In the genomic region with DNA sequence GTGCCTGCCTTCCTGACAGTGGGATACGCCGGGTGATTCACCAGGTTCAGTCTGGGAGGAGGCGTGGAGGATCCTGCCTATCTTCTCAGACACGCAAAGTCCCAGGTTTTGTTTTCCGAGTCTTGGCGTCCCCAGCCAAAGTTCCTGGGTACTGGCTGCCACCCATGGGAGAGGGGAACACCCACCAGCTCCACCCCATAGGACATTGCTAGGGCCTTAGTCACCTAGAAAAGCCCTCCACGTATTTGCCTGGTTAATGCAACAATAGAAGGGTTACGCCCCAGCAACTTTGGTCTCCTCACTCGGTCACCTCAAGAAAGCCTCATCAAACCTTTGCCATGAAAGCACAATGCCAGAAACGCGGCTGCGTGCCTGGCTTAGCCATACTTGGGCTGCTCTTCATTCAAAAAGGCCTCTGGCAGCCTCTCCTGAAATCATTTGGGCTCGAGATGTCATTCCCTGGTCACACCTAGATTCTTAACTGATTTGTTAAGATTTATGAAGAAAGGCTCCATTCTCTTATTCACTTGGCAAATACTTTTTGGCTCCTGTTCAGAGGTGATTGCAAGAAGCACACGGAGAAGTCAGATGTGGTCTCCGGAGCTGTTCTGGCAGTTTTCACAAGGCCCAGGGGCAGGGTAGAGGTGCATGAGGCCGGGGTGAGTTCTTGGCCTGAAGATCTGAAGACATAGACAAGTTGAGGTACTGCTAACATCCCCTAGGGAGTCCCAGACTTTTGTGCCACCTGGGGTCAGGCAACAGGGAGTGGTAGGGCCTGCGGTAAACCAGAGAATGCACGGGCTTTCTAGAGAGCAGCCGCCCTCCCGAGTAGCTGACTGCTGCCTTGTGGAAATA, we compare ENCODE assay signal across 16 cellular contexts. TPM values are rescaled to one million over a fixed set of nuclear protein-coding genes. Genes with fewer than 3 reads are reported as not detected.
DNase-seq lines count a peak whose midpoint lies in the region; ATAC-seq, FAIRE-seq and TF ChIP-seq lines count a peak whose summit lies in the region.
"Had no signal": no experiment of that assay in that cellular context is flagged by ENCODE, and none has a peak within 500 bp of the region (broad histone marks: within the 10 kb centered on the region; RNA-seq: fewer than 3 reads in every experiment).

No MANE protein-coding gene starts in this region.

- no peaks in the 10 kb centered on the region for H3K36me3 ChIP-seq in keratinocyte (ENCODE audit: control insufficient read depth in 2 of 2, extremely low read depth in 1 of 2, insufficient read depth in 2 of 2, low read length in 2 of 2)

- H3K79me2 ChIP-seq in keratinocyte (ENCODE audit: control insufficient read depth, insufficient read depth, low read length): no peaks in the 10 kb centered on the region

- H3K4me2 ChIP-seq in keratinocyte (ENCODE audit: control insufficient read depth, extremely low read depth, insufficient read depth, low read depth, low read length): peak overlapping the region; percentile 73

- H3K27ac ChIP-seq in keratinocyte (ENCODE audit: control insufficient read depth, insufficient read depth, low read length): peak overlapping the region; percentile 95

- no peaks in the 10 kb centered on the region for H3K36me3 Mint-ChIP-seq in type B pancreatic cell

- peak overlapping the region; percentile 72 for H3K9ac ChIP-seq in keratinocyte (ENCODE audit: control insufficient read depth, extremely low read depth, insufficient read depth, low read length)

- no peak overlapping the region for H3K4me3 Mint-ChIP-seq in type B pancreatic cell

- H3K9me3 Mint-ChIP-seq in type B pancreatic cell: no peaks in the 10 kb centered on the region

- peak overlapping the region in 1 of 3 experiments; percentile 37 for H3K4me3 ChIP-seq in keratinocyte (ENCODE audit: control insufficient read depth in 2 of 3, extremely low read depth in 1 of 3, insufficient read depth in 2 of 3, low read depth in 1 of 3, low read length in 3 of 3)

- TF ChIP-seq CTCF in keratinocyte (optimal IDR thresholded peaks at IDR 0.05 in 1 of 3, IDR thresholded peaks at IDR 0.05 in 1 of 3, conservative IDR thresholded peaks at IDR 0.05 in 1 of 3; ENCODE audit: extremely low read depth in 1 of 3, insufficient read depth in 2 of 3, low read length in 3 of 3) (peak in 1 of 3 experiments; percentile 15), type B pancreatic cell (conservative IDR thresholded peaks at IDR 0.05) (no peak)

- no peak for ATAC-seq in GM18907 (IDR thresholded peaks at IDR 0.05; ENCODE audit: unreplicated experiment)

- peak overlapping the region; percentile 67 for H2AFZ ChIP-seq in keratinocyte (ENCODE audit: control insufficient read depth, low read length)

- H3K9me3 ChIP-seq in keratinocyte (ENCODE audit: control insufficient read depth, low read depth, low read length): no peaks in the 10 kb centered on the region

- no peaks in the 10 kb centered on the region for H3K27me3 Mint-ChIP-seq in type B pancreatic cell

- H3K27me3 ChIP-seq in keratinocyte (ENCODE audit: control insufficient read depth, extremely low read depth, insufficient read depth, low read length): no peaks in the 10 kb centered on the region

- dilution Hi-C loops in keratinocyte (cut with MboI; ENCODE audit: extremely low pct_ligation_motif_present, low sequenced_read_pairs): no loop called here

- peak; percentile 89 for DNase-seq in HK-2 (ENCODE audit: unreplicated experiment)
- DNase-seq in SW480 (ENCODE audit: low spot score): peak; percentile 70
- DNase-seq in keratinocyte (ENCODE audit: low read depth, low spot score): peak; percentile 95
- no peak for DNase-seq in type B pancreatic cell (ENCODE audit: extremely low spot score, unreplicated experiment)
- DNase-seq in NCI-H82 treated with DMSO at 0.1 percent for 48 hours (lab: John Stamatoyannopoulos, UW; ENCODE audit: unreplicated experiment): no peak
- no peak for DNase-seq in DMS114 treated with DMSO at 0.1 percent for 48 hours (lab: John Stamatoyannopoulos, UW; ENCODE audit: unreplicated experiment)
- DNase-seq: activated CD4-positive, CD25-positive, alpha-beta regulatory T cell treated with anti-CD3 and anti-CD28 coated beads, Interleukin-2, amount 50 U/mL, for 72 hours; activated gamma-delta T cell; KG1; mesenchymal stem cell; NCI-H1105 treated with DMSO at 0.1 percent for 48 hours; NK-92 treated with Interleukin-12 subunit alpha and Interleukin-12 subunit beta, amount 100 ng/mL, for 24 hours; SHP77 had no signal

- H3K4me1 ChIP-seq in keratinocyte (ENCODE audit: control insufficient read depth, extremely low read depth, insufficient read depth, low read length): peaks cover 28% of the 10 kb centered on the region

- no peaks in the 10 kb centered on the region for H4K20me1 ChIP-seq in keratinocyte (ENCODE audit: control insufficient read depth, extremely low read depth, insufficient read depth, low read length)

- no peaks in the 10 kb centered on the region for H3K4me1 Mint-ChIP-seq in type B pancreatic cell (ENCODE audit: unreplicated experiment)

- peak overlapping the region; percentile 97 for H3K27ac Mint-ChIP-seq in type B pancreatic cell

- peak; percentile 99 for FAIRE-seq in keratinocyte (lab: Jason Lieb, UNC)
- FAIRE-seq: colon, GM18507 had no signal

- H3K9me1 ChIP-seq in keratinocyte (ENCODE audit: control insufficient read depth, extremely low read depth, insufficient read depth, low read length): no peaks in the 10 kb centered on the region

RNA-seq across cellular contexts. Expression of gene ZNF133, which starts 35.5 kb away (rescaled TPM):
- 10.9 to 25.0 TPM (median 15.8 TPM) in 3 replicates for polyA plus RNA-seq in keratinocyte
- 7.8 TPM for polyA plus RNA-seq in keratinocyte (2011; ENCODE audit: low read depth)
- polyA plus RNA-seq in keratinocyte (2011; cell fraction: cytosol; rRNA removed): 10.5 and 11.4 TPM in 2 replicates
- 50.5 and 57.1 TPM in 2 replicates for polyA plus RNA-seq in keratinocyte (2011; cell fraction: nucleus; rRNA removed)
- 10.9 and 19.2 TPM in 2 replicates for polyA plus RNA-seq in keratinocyte (2012; ENCODE audit: low replicate concordance)
- polyA minus RNA-seq in keratinocyte: 14.2 to 33.4 TPM (median 30.8 TPM) in 3 replicates
- 13.0 TPM for polyA minus RNA-seq in keratinocyte (2011; cell fraction: cytosol; rRNA and poly(A)+ RNA removed)
- 18.5 and 22.6 TPM in 2 replicates for polyA minus RNA-seq in keratinocyte (2011; cell fraction: nucleus; rRNA and poly(A)+ RNA removed)
- 14.1 and 19.8 TPM in 2 replicates for total RNA-seq in type B pancreatic cell (ENCODE audit: low replicate concordance)

Comparison
In these comparisons a context has a peak if more than half of its experiments do, and no peak if none do; other contexts are left out.
1. DNase-seq: peak in HK-2 (single experiment), SW480 (single experiment) and keratinocyte (single experiment); none in type B pancreatic cell (single experiment), NCI-H82 treated with DMSO at 0.1 percent for 48 hours (single experiment) and DMS114 treated with DMSO at 0.1 percent for 48 hours (single experiment).